8 cellular contexts compared by ENCODE assay signal in the genomic region with DNA sequence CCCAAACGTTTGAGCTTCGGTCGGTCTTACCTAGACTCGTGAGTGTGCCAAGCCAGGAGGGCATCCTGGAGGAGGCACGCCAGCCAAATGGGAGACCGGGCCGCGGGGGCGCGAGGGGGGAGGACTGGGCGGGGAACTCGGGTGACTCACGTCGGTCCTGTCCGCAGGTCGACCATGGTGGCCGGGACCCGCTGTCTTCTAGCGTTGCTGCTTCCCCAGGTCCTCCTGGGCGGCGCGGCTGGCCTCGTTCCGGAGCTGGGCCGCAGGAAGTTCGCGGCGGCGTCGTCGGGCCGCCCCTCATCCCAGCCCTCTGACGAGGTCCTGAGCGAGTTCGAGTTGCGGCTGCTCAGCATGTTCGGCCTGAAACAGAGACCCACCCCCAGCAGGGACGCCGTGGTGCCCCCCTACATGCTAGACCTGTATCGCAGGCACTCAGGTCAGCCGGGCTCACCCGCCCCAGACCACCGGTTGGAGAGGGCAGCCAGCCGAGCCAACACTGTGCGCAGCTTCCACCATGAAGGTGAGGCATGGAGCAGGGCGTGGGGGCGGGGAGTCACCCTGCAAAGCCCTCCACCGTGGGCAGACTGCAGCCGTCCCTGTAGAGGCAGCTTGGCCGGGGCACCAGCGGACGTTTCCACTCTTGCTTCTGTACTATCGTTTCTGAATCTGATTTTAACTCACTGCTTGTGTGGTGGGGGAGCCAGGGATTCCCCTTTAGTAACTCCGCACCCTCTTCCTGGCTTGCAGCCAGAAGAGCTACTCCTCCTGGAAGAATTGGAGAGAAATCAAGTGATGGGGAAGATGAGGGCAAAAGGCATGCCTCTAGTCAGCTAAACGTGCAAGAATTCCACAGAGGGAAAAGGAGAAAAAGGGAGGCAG. TPM values are rescaled to one million over a fixed set of nuclear protein-coding genes. Genes with fewer than 3 reads are reported as not detected.
DNase-seq lines count a peak whose midpoint lies in the region; ATAC-seq and TF ChIP-seq lines count a peak whose summit lies in the region.

No MANE protein-coding gene starts in this region.

- H4K5ac ChIP-seq in H9 (ENCODE audit: insufficient read length, low read depth, low read length): no peak overlapping the region

- no peaks in the 10 kb centered on the region for H4K20me1 ChIP-seq in H9 (ENCODE audit: control insufficient read depth, insufficient read depth, insufficient read length)
- H4K20me1 ChIP-seq in mammary epithelial cell (ENCODE audit: insufficient read depth, low read length): no peaks in the 10 kb centered on the region

- H3K4me3 ChIP-seq in mammary epithelial cell (replicated peaks in 1 of 3; ENCODE audit: insufficient read depth in 1 of 3, low read depth in 2 of 3, low read length in 3 of 3): peak overlapping the region; percentile 78 to 93 (median 78)
- H3K4me3 ChIP-seq in skeletal muscle cell (ENCODE audit: low read depth, low read length): peak overlapping the region; percentile 28
- no peak overlapping the region for H3K4me3 ChIP-seq in BE2C (ENCODE audit: low read depth, low read length)

- intact Hi-C loops in mammary epithelial cell (cut with micrococcal nuclease): loop anchor here (1.0 to 10.0 kb wide), 8 partner anchors 59 to 1157 kb away; a partner anchor contains a TSS

- H3T11ph ChIP-seq in H9 (ENCODE audit: low read length): no peak overlapping the region

- dilution Hi-C loops in mammary epithelial cell (cut with HindIII; ENCODE audit: low sequenced_read_pairs): no loop called here

- H3K4me1 Mint-ChIP-seq in H9: peaks cover 32 to 33% of the 10 kb centered on the region in 2 experiments

- in situ Hi-C loops in mammary epithelial cell (cut with MboI; ENCODE audit: low sequenced_read_pairs in 2 of 2): loop anchor here in 1 of 2 donors (10.0 to 25.0 kb wide), 4 partner anchors 135 to 1092 kb away; no protein-coding TSS in a partner anchor

- no peaks in the 10 kb centered on the region; a peak in 2 of 5 replicates for H3K9me3 Mint-ChIP-seq in H9

- H3K14ac ChIP-seq in H9 (ENCODE audit: insufficient read depth, low read length): peak overlapping the region; percentile 66; the same call in 1 of the 2 replicates

- CTCF ChIA-PET in mammary epithelial cell (lab: Charles Lee; ENCODE audit: low non-redundant PET): no interaction called here

- H3K79me1 ChIP-seq in H9 (ENCODE audit: insufficient read depth, low read depth, low read length, poor library complexity, severe bottlenecking): no peaks in the 10 kb centered on the region

- H3K27ac ChIP-seq in H9 (ENCODE audit: insufficient read length, low read depth, low read length) (no peak overlapping the region), mammary epithelial cell (ENCODE audit: insufficient read depth, low read depth, low read length) (no peak overlapping the region)

- no peak overlapping the region for H3K9ac ChIP-seq in H9 (ENCODE audit: extremely low read depth, insufficient read length, low read length)
- peak overlapping the region; percentile 16 for H3K9ac ChIP-seq in mammary epithelial cell (ENCODE audit: insufficient read depth, low read length)

- H3K18ac ChIP-seq in H9 (ENCODE audit: insufficient read length, low read depth, low read length): no peak overlapping the region

- peaks cover 24% of the 10 kb centered on the region for H3K23me2 ChIP-seq in H9 (ENCODE audit: insufficient read length, low read depth, low read length, poor library complexity, severe bottlenecking)

- H3K4me2 ChIP-seq in H9 (ENCODE audit: insufficient read depth, insufficient read length, low read length): peak overlapping the region; percentile 96
- H3K4me2 ChIP-seq in mammary epithelial cell (ENCODE audit: insufficient read depth, low read depth, low read length): peak overlapping the region; percentile 78

- H3K9me3 ChIP-seq in H9 (ENCODE audit: control insufficient read depth, low read depth, low read length): no peaks in the 10 kb centered on the region
- no peaks in the 10 kb centered on the region for H3K9me3 ChIP-seq in mammary epithelial cell (replicated peaks; ENCODE audit: insufficient read depth, low read length)
- H3K9me3 ChIP-seq in BE2C: no peaks in the 10 kb centered on the region

- no peak for ATAC-seq in HG02885 (IDR thresholded peaks at IDR 0.05; ENCODE audit: poor library complexity, unreplicated experiment)

- no peak overlapping the region for H3K56ac ChIP-seq in H9 (ENCODE audit: insufficient read length, low read depth, low read length)

- WGBS in H9 (ENCODE audit: extremely low coverage, insufficient read length, low lambda C conversion rate): no CpG with 5 or more reads among the region's 55 CpGs
- WGBS in mammary epithelial cell (ENCODE audit: low coverage, missing lambda C conversion rate): 49% methylated on average over 7 of the region's 55 CpGs

- no peak overlapping the region for H2AK5ac ChIP-seq in H9 (ENCODE audit: insufficient read length, low read length)

- H3K36me3 Mint-ChIP-seq in H9 (ENCODE audit: insufficient read depth in 1 of 3, low read depth in 3 of 3): peaks cover 0 to 15% (median 13%) of the 10 kb centered on the region in 3 experiments; a peak in 2 of 7 replicates

- H3K27me3 Mint-ChIP-seq in H9 (ENCODE audit: low read depth): peaks cover 57% of the 10 kb centered on the region

- H2AFZ ChIP-seq in H9 (ENCODE audit: low read length) (no peak overlapping the region), mammary epithelial cell (ENCODE audit: low read depth, low read length) (peak overlapping the region; percentile 76)

- no peak overlapping the region for H3K23ac ChIP-seq in H9 (ENCODE audit: insufficient read length, low read depth, low read length)

- H4K8ac ChIP-seq in H9 (replicated peaks; ENCODE audit: insufficient read length, low read depth, low read length): no peak overlapping the region

- no peak overlapping the region for H3K4ac ChIP-seq in H9 (ENCODE audit: low read depth, low read length)

- H2BK12ac ChIP-seq in H9 (ENCODE audit: insufficient read length, low read depth, low read length): no peak overlapping the region

- H3K36me3 ChIP-seq in mammary epithelial cell (ENCODE audit: insufficient read depth, low read length) (no peaks in the 10 kb centered on the region), BE2C (no peaks in the 10 kb centered on the region)

- H3K27ac Mint-ChIP-seq in H9: no peak overlapping the region

- no peak overlapping the region for H4K91ac ChIP-seq in H9 (ENCODE audit: insufficient read length, low read depth, low read length)

- peaks cover 14% of the 10 kb centered on the region for H3K27me3 ChIP-seq in H9 (ENCODE audit: insufficient read depth, low read length)
- no peaks in the 10 kb centered on the region for H3K27me3 ChIP-seq in mammary epithelial cell (ENCODE audit: insufficient read depth, low read length)
- H3K27me3 ChIP-seq in BE2C: peaks cover 56% of the 10 kb centered on the region

- no peaks in the 10 kb centered on the region for H3K79me2 ChIP-seq in H9 (ENCODE audit: insufficient read depth, low read length)
- H3K79me2 ChIP-seq in mammary epithelial cell (ENCODE audit: insufficient read depth, low read length): peaks cover 26% of the 10 kb centered on the region

- H2BK5ac ChIP-seq in H9 (ENCODE audit: insufficient read length, low read length): no peak overlapping the region

- peak; percentile 65 for DNase-seq in H9
- DNase-seq in mammary epithelial cell: no peak
- DNase-seq in iris pigment epithelial cell (ENCODE audit: low read depth): peak; percentile 52
- DNase-seq in skeletal muscle cell (ENCODE audit: low read depth): no peak
- DNase-seq in hippocampal formation (lab: John Stamatoyannopoulos, UW): no peak
- DNase-seq in RPMI8226: no peak
- DNase-seq in BE2C: no peak

- BruUV-seq in mammary epithelial cell (replicated peaks; lab: Mats Ljungman, UMichigan): no TSS peak

- no peak overlapping the region for H2BK120ac ChIP-seq in H9 (ENCODE audit: low read depth, low read length, poor library complexity, severe bottlenecking)

- no peak overlapping the region for H2BK20ac ChIP-seq in H9 (ENCODE audit: low read depth, low read length, poor library complexity, severe bottlenecking)

- H3K4me1 ChIP-seq in H9 (ENCODE audit: insufficient read depth, low read length) (peaks cover under 1% of the 10 kb centered on the region; the same call in 1 of the 2 replicates), mammary epithelial cell (ENCODE audit: insufficient read depth, low read length) (peaks cover 11% of the 10 kb centered on the region), BE2C (no peaks in the 10 kb centered on the region)

- TF ChIP-seq CTCF in H9 (conservative IDR thresholded peaks at IDR 0.05) (no peak), mammary epithelial cell (conservative IDR thresholded peaks at IDR 0.05 in 1 of 2, IDR thresholded peaks at IDR 0.05 in 1 of 2; ENCODE audit: extremely low read depth in 1 of 2, insufficient read depth in 1 of 2, low read depth in 1 of 2, low read length in 2 of 2) (no peak), BE2C (IDR thresholded peaks at IDR 0.05; ENCODE audit: low read depth, low read length) (no peak)

- peak overlapping the region; percentile 65 to 93 for H3K4me3 Mint-ChIP-seq in H9

- H2BK15ac ChIP-seq in H9 (ENCODE audit: low read depth, low read length): no peak overlapping the region

RNA-seq across cellular contexts. Expression of a gene that starts 2.7 kb away (rescaled TPM):
- total RNA-seq in H9 (2021) (6.5 and 6.6 TPM in 2 replicates), mammary epithelial cell (10 to 100 TPM in 1 of 2 donors, 1 to 10 TPM in 1; 2.0 to 11.8 TPM)
- polyA plus RNA-seq in mammary epithelial cell: 4.3 TPM
- 3.7 TPM for polyA minus RNA-seq in mammary epithelial cell
- polyA plus RNA-seq in BE2C (2012; ENCODE audit: insufficient read depth, insufficient read length, low read depth): not detected

Comparison
In these comparisons a context has a peak if more than half of its experiments do, and no peak if none do; other contexts are left out.
1. DNase-seq: peak in H9 (single experiment) and iris pigment epithelial cell (single experiment); none in mammary epithelial cell (single experiment), skeletal muscle cell (single experiment), hippocampal formation (0 of 2), RPMI8226 (single experiment) and BE2C (single experiment).